Comparison of ENCODE assay signal across 28 cellular contexts in genomic region chr9:105497704-105498103, GRCh38.
"Had no signal": no experiment of that assay in that cellular context is flagged by ENCODE, and none has a peak within 500 bp of the region (broad histone marks: within the 10 kb centered on the region; RNA-seq: fewer than 3 reads in every experiment).

No MANE protein-coding gene starts in this region.

- H3K4me1 Mint-ChIP-seq: endodermal cell had no signal

- ATAC-seq: effector memory CD8-positive, alpha-beta T cell; esophagus mucosa; foreskin keratinocyte; gastrocnemius medialis; gastroesophageal sphincter; heart left ventricle; heart right ventricle had no signal

- H3K4me3 ChIP-seq: colonic mucosa, coronary artery, dorsolateral prefrontal cortex, esophagus muscularis mucosa, esophagus squamous epithelium, gastrocnemius medialis, gastroesophageal sphincter, heart left ventricle, heart right ventricle had no signal

- H3K27ac Mint-ChIP-seq: effector memory CD8-positive, alpha-beta T cell; endodermal cell had no signal

- H3K27ac ChIP-seq: colonic mucosa, coronary artery, dorsolateral prefrontal cortex, epithelial cell of prostate, esophagus muscularis mucosa, esophagus squamous epithelium, foreskin keratinocyte, gastrocnemius medialis, gastroesophageal sphincter, heart left ventricle, heart right ventricle had no signal

- DNase-seq: colonic mucosa; cortex of kidney; dermis blood vessel endothelial cell; dorsolateral prefrontal cortex; effector CD4-positive, alpha-beta T cell; effector CD8-positive, alpha-beta T cell; effector memory CD4-positive, alpha-beta T cell; effector memory CD8-positive, alpha-beta T cell; endodermal cell; erythroblast; esophagus squamous epithelium; foreskin fibroblast; foreskin keratinocyte; foreskin melanocyte; gastrocnemius medialis; glutamatergic neuron; head of caudate nucleus; heart left ventricle; heart right ventricle had no signal

- FAIRE-seq: colon, endometrium, endothelial cell of umbilical vein, frontal cortex had no signal

- H3K27me3 ChIP-seq: colonic mucosa, dorsolateral prefrontal cortex, esophagus muscularis mucosa, esophagus squamous epithelium, foreskin keratinocyte, gastrocnemius medialis, gastroesophageal sphincter, heart left ventricle, heart right ventricle had no signal

- H3K4me3 Mint-ChIP-seq: effector memory CD8-positive, alpha-beta T cell; endodermal cell had no signal

- H3K4me1 ChIP-seq: colonic mucosa, esophagus squamous epithelium, foreskin keratinocyte, gastrocnemius medialis, gastroesophageal sphincter had no signal

- H3K9me3 Mint-ChIP-seq: effector memory CD8-positive, alpha-beta T cell had no signal

- H3K9me3 ChIP-seq: colonic mucosa, esophagus muscularis mucosa, esophagus squamous epithelium, gastrocnemius medialis, gastroesophageal sphincter had no signal

- H3K36me3 ChIP-seq: colonic mucosa, esophagus muscularis mucosa, esophagus squamous epithelium, gastrocnemius medialis, gastroesophageal sphincter, heart left ventricle, heart right ventricle had no signal

- H3K27me3 Mint-ChIP-seq: effector memory CD8-positive, alpha-beta T cell had no signal
